25 cellular contexts compared by ENCODE assay signal in genomic region chr1:196584703-196585102, GRCh38. TPM values are rescaled to one million over a fixed set of nuclear protein-coding genes. Genes with fewer than 3 reads are reported as not detected.
DNase-seq lines count a peak whose midpoint lies in the region; ATAC-seq, FAIRE-seq and TF ChIP-seq lines count a peak whose summit lies in the region.
"Had no signal": no experiment of that assay in that cellular context is flagged by ENCODE, and none has a peak within 500 bp of the region (broad histone marks: within the 10 kb centered on the region; RNA-seq: fewer than 3 reads in every experiment).

No MANE protein-coding gene starts in this region.

- peaks cover 0 to 8% (median under 1%) of the 10 kb centered on the region in 4 donors for H3K4me1 ChIP-seq in liver (ENCODE audit: control insufficient read depth in 4 of 4, insufficient read depth in 4 of 4, low read length in 3 of 4)
- no peaks in the 10 kb centered on the region for H3K4me1 ChIP-seq in HepG2 (ENCODE audit: insufficient read depth, low read length)

- no peak overlapping the region for H3K4me2 ChIP-seq in HepG2 (ENCODE audit: low read depth, low read length)

- H4K20me1 ChIP-seq in HepG2 (ENCODE audit: insufficient read depth, low read length) = no peaks in the 10 kb centered on the region

- POLR2A ChIA-PET in HepG2 (lab: Yijun Ruan, JAX) = no interaction called here

- H3K36me3 ChIP-seq in liver (ENCODE audit: control insufficient read depth in 4 of 4, insufficient read depth in 3 of 4, low read depth in 1 of 4, low read length in 3 of 4) = no peaks in the 10 kb centered on the region
- no peaks in the 10 kb centered on the region for H3K36me3 ChIP-seq in HepG2 (replicated peaks in 1 of 2; ENCODE audit: control insufficient read depth in 1 of 2, insufficient read depth in 2 of 2, low read length in 2 of 2)
- H3K36me3 ChIP-seq: BE2C had no signal

- H3K79me2 ChIP-seq in HepG2 (ENCODE audit: insufficient read depth, low read length) = no peaks in the 10 kb centered on the region

- no peak for TF ChIP-seq RAD21 in liver (IDR thresholded peaks at IDR 0.05)
- TF ChIP-seq RAD21 in HepG2 (CRISPR knock-in tag; IDR thresholded peaks at IDR 0.05) = no peak

- TF ChIP-seq POLR2A in HepG2 (IDR thresholded peaks at IDR 0.05; ENCODE audit: insufficient read depth in 1 of 2, low read depth in 2 of 2, low read length in 2 of 2) = no peak

- H3K9ac ChIP-seq in liver (ENCODE audit: low read depth in 1 of 2, low read length in 2 of 2) (no peak overlapping the region), HepG2 (ENCODE audit: insufficient read depth, low read depth, low read length) (no peak overlapping the region)

- no TSS peak for BruUV-seq in HepG2 (replicated peaks; lab: Mats Ljungman, UMichigan)

- H3K4me3 Mint-ChIP-seq in glutamatergic neuron (ENCODE audit: unreplicated experiment) = no peak overlapping the region
- H3K4me3 Mint-ChIP-seq: CD4-positive, CD25-positive, alpha-beta regulatory T cell; CD8-positive, alpha-beta memory T cell; HFFc6; IgD-negative memory B cell had no signal

- peaks cover under 1% of the 10 kb centered on the region for H3K9me3 Mint-ChIP-seq in glutamatergic neuron (ENCODE audit: unreplicated experiment)
- H3K9me3 Mint-ChIP-seq: CD8-positive, alpha-beta memory T cell; HFFc6; IgD-negative memory B cell had no signal

- no peak overlapping the region for H2AFZ ChIP-seq in HepG2 (ENCODE audit: low read length)

- in situ Hi-C loops in HepG2 (cut with HindIII; ENCODE audit: extremely low pct_ligation_motif_present, low pct_unique_long_range_greater_than_20kb) = no loop called here

- DNase-seq in HepG2 (ENCODE audit: low spot score) (no peak), LoVo (ENCODE audit: low spot score) (peak; percentile 15), kidney tubule cell (ENCODE audit: low spot score) (peak; percentile 5), glutamatergic neuron (no peak)
- no peak for DNase-seq in stimulated activated CD4-positive, alpha-beta T cell treated with anti-CD3 and anti-CD28 coated beads, Interleukin-15, amount 100 ng/mL, for 24 hours
- DNase-seq: ACHN; BE2C; C1 segment of cervical spinal cord; CD4-positive, CD25-positive, alpha-beta regulatory T cell; CD8-positive, alpha-beta memory T cell; COR-L47; DMS153; DND-41; EL; GOT3; H7; HFFc6; KBM-7 had no signal

- no peak for ATAC-seq in HepG2
- no peak for ATAC-seq in GM21528 (IDR thresholded peaks at IDR 0.05; ENCODE audit: low FRiP score, unreplicated experiment)
- ATAC-seq in GM18861 (IDR thresholded peaks at IDR 0.05; ENCODE audit: unreplicated experiment) = no peak
- ATAC-seq: GM12878, HCT116 had no signal

- H3K27me3 Mint-ChIP-seq in glutamatergic neuron (ENCODE audit: unreplicated experiment) = no peaks in the 10 kb centered on the region
- H3K27me3 Mint-ChIP-seq: CD4-positive, CD25-positive, alpha-beta regulatory T cell; IgD-negative memory B cell had no signal

- TF ChIP-seq CTCF in liver (IDR thresholded peaks at IDR 0.05; ENCODE audit: low read depth, low read length, missing input control) (no peak), HepG2 (CRISPR knock-in tag; IDR thresholded peaks at IDR 0.05) (no peak), glutamatergic neuron (IDR thresholded peaks at IDR 0.05; ENCODE audit: partially characterized antibody, unreplicated experiment) (no peak)

- H3K4me3 ChIP-seq in liver (ENCODE audit: low read depth in 1 of 3, low read length in 3 of 3) (no peak overlapping the region), HepG2 (replicated peaks in 1 of 3; ENCODE audit: insufficient read depth in 1 of 3, low read depth in 2 of 3, low read length in 3 of 3) (no peak overlapping the region)
- H3K4me3 ChIP-seq: GM12878 had no signal

- H3K27me3 ChIP-seq in liver (ENCODE audit: control insufficient read depth in 4 of 4, insufficient read depth in 4 of 4, low read length in 3 of 4) (no peaks in the 10 kb centered on the region), HepG2 (ENCODE audit: control insufficient read depth in 1 of 2, insufficient read depth in 2 of 2, low read length in 2 of 2) (no peaks in the 10 kb centered on the region)
- H3K27me3 ChIP-seq: BE2C had no signal

- no peak overlapping the region for H3K27ac Mint-ChIP-seq in glutamatergic neuron (ENCODE audit: unreplicated experiment)
- H3K27ac Mint-ChIP-seq: CD4-positive, CD25-positive, alpha-beta regulatory T cell; CD8-positive, alpha-beta memory T cell; HFFc6; IgD-negative memory B cell had no signal

- FAIRE-seq in HepG2 (lab: Jason Lieb, UNC) = no peak
- FAIRE-seq: GM12878, HTR-8/SVneo had no signal

- no peaks in the 10 kb centered on the region for H3K36me3 Mint-ChIP-seq in glutamatergic neuron (ENCODE audit: unreplicated experiment)
- H3K36me3 Mint-ChIP-seq: CD4-positive, CD25-positive, alpha-beta regulatory T cell; CD8-positive, alpha-beta memory T cell; IgD-negative memory B cell had no signal

- intact Hi-C loops in HepG2 (cut with micrococcal nuclease; ENCODE audit: unreplicated experiment) = no loop called here

- no peaks in the 10 kb centered on the region for H3K9me3 ChIP-seq in liver (ENCODE audit: control insufficient read depth in 4 of 4, low read length in 3 of 4)
- no peaks in the 10 kb centered on the region for H3K9me3 ChIP-seq in HepG2 (ENCODE audit: low read length)
- H3K9me3 ChIP-seq: BE2C had no signal

- 40% methylated on average over 3 of the region's 3 CpGs for WGBS in liver
- 3% methylated on average over 3 of the region's 3 CpGs for WGBS in HepG2 (ENCODE audit: low lambda C conversion rate)

- CTCF ChIA-PET in HepG2 (lab: Yijun Ruan, JAX; ENCODE audit: low intra/inter-chr PET ratio, low total read pairs) = no interaction called here

- peaks cover 22% of the 10 kb centered on the region for H3K4me1 Mint-ChIP-seq in glutamatergic neuron (ENCODE audit: low read depth, unreplicated experiment)
- H3K4me1 Mint-ChIP-seq: CD4-positive, CD25-positive, alpha-beta regulatory T cell; CD8-positive, alpha-beta memory T cell; IgD-negative memory B cell had no signal

- H3K27ac ChIP-seq in liver (ENCODE audit: low read depth in 1 of 2, low read length in 2 of 2) = peak overlapping the region in 1 of 2 donors; percentile 33
- H3K27ac ChIP-seq in HepG2 (ENCODE audit: extremely low read length, insufficient read depth, low read length) = no peak overlapping the region

- TF ChIP-seq EP300 in HepG2 (IDR thresholded peaks at IDR 0.05; ENCODE audit: low read depth in 2 of 2, low read length in 2 of 2) (no peak), HepG2 (CRISPR knock-in tag; IDR thresholded peaks at IDR 0.05; ENCODE audit: borderline replicate concordance) (no peak)

TF ChIP-seq in liver, 16 proteins besides CTCF, POLR2A, EP300 and RAD21 (continues in another document):
- no peak for TF ChIP-seq EGR1 (IDR thresholded peaks at IDR 0.05; ENCODE audit: low read depth in 2 of 2)
- TF ChIP-seq JUND (IDR thresholded peaks at IDR 0.05) = peak in 1 of 2 donors; percentile 36
- no peak for TF ChIP-seq FOXA2 (IDR thresholded peaks at IDR 0.05)
- TF ChIP-seq, protein P1, sequence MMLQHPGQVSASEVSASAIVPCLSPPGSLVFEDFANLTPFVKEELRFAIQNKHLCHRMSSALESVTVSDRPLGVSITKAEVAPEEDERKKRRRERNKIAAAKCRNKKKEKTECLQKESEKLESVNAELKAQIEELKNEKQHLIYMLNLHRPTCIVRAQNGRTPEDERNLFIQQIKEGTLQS (IDR thresholded peaks at IDR 0.05) = no peak
- TF ChIP-seq HNF4A (conservative IDR thresholded peaks at IDR 0.05) = peak; percentile 44 to 64
- peak; percentile 31 for TF ChIP-seq YY1 (IDR thresholded peaks at IDR 0.05)

TF ChIP-seq in HepG2, 621 proteins besides CTCF, POLR2A, EP300 and RAD21 (continues in another document):
- TF ChIP-seq, protein P2, sequence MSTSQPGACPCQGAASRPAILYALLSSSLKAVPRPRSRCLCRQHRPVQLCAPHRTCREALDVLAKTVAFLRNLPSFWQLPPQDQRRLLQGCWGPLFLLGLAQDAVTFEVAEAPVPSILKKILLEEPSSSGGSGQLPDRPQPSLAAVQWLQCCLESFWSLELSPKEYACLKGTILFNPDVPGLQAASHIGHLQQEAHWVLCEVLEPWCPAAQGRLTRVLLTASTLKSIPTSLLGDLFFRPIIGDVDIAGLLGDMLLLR (CRISPR knock-in tag; IDR thresholded peaks at IDR 0.05) = no peak
- TF ChIP-seq SRY (CRISPR knock-in tag; IDR thresholded peaks at IDR 0.05) (no peak), MAFG (CRISPR knock-in tag; IDR thresholded peaks at IDR 0.05) (no peak), ERF (CRISPR knock-in tag; IDR thresholded peaks at IDR 0.05) (no peak)

RNA-seq across cellular contexts. Expression of gene KCNT2, which starts 23.5 kb away (rescaled TPM):
- 10 to 100 TPM in 1 of 2 donors, 1 to 10 TPM in 1; 7.5 to 11.2 TPM for total RNA-seq in liver
- 1 to 10 TPM; 1.7 to 6.1 TPM for polyA plus RNA-seq in liver
- not detected in 2 replicates for total RNA-seq in HepG2 (2016; rRNA removed; fragmentation: Illumina TruSeq; extraction: Trizol)
- total RNA-seq in HepG2 (2016; cell fraction: cytosol; rRNA removed; fragmentation: Illumina TruSeq; extraction: Trizol; ENCODE audit: low read depth) = not detected in 2 replicates
- not detected in 2 replicates for total RNA-seq in HepG2 (2016; cell fraction: insoluble cytoplasmic fraction; rRNA removed; fragmentation: Illumina TruSeq; extraction: Trizol)
- total RNA-seq in HepG2 (2016; cell fraction: membrane; rRNA removed; fragmentation: Illumina TruSeq; extraction: Trizol) = not detected in 2 replicates
- total RNA-seq in HepG2 (2016; cell fraction: nucleus; rRNA removed; fragmentation: Illumina TruSeq; extraction: Trizol) = not detected in 2 replicates
- not detected in 2 replicates for polyA plus RNA-seq in HepG2 (2011; rRNA removed)
- polyA plus RNA-seq in HepG2 (2011; cell fraction: cytosol; rRNA removed) = not detected in 2 replicates
- not detected in 2 replicates for polyA plus RNA-seq in HepG2 (2011; cell fraction: nucleus; rRNA removed)
- polyA plus RNA-seq in HepG2 (2012) = not detected in 2 replicates
- polyA plus RNA-seq in HepG2 (2016; cell fraction: cytosol; fragmentation: Illumina TruSeq; extraction: Trizol; ENCODE audit: low read depth) = not detected in 2 replicates
- not detected in 2 replicates for polyA plus RNA-seq in HepG2 (2016; cell fraction: insoluble cytoplasmic fraction; fragmentation: Illumina TruSeq; extraction: Trizol; ENCODE audit: low read depth)
- polyA plus RNA-seq in HepG2 (2016; cell fraction: membrane; fragmentation: Illumina TruSeq; extraction: Trizol; ENCODE audit: low read depth) = not detected in 2 replicates
- not detected in 2 replicates for polyA plus RNA-seq in HepG2 (2016; cell fraction: nucleus; fragmentation: Illumina TruSeq; extraction: Trizol; ENCODE audit: insufficient read depth, low read depth)
- polyA minus RNA-seq in HepG2 (2011; rRNA and poly(A)+ RNA removed; ENCODE audit: low replicate concordance) = 1.4 TPM in 1 of 2 replicates, not detected in the other
- polyA minus RNA-seq in HepG2 (2011; cell fraction: cytosol; rRNA and poly(A)+ RNA removed) = not detected in 2 replicates
- not detected in 2 replicates for polyA minus RNA-seq in HepG2 (2011; cell fraction: nucleus; rRNA and poly(A)+ RNA removed)
- total RNA-seq in glutamatergic neuron (ENCODE audit: unreplicated experiment) = 126 TPM
- total RNA-seq: CD4-positive, CD25-positive, alpha-beta regulatory T cell; CD8-positive, alpha-beta memory T cell; GM12878 had no signal
- polyA plus RNA-seq: CD4-positive, CD25-positive, alpha-beta regulatory T cell; CD8-positive, alpha-beta memory T cell; GM12878; IgD-negative memory B cell had no signal

Comparison
In these comparisons a context has a peak if more than half of its experiments do, and no peak if none do; other contexts are left out.
1. DNase-seq: peak in LoVo (single experiment) and kidney tubule cell (single experiment); none in HepG2 (single experiment), glutamatergic neuron (single experiment) and stimulated activated CD4-positive, alpha-beta T cell treated with anti-CD3 and anti-CD28 coated beads, Interleukin-15, amount 100 ng/mL, for 24 hours (single experiment).
2. RNA of gene KCNT2, which starts 23.5 kb away (total RNA-seq): 126 TPM in glutamatergic neuron (single experiment); 7.5 to 11.2 TPM in liver and not detected in HepG2; every median in the first group is over 10 times any median in the second.